ENCODE assay signal across 27 cellular contexts in genomic region chr1:2952371-2952770, GRCh38.
"Had no signal": no experiment of that assay in that cellular context is flagged by ENCODE, and none has a peak within 500 bp of the region (broad histone marks: within the 10 kb centered on the region; RNA-seq: fewer than 3 reads in every experiment).

No MANE protein-coding gene starts in this region.

- H3K27me3 Mint-ChIP-seq: activated CD4-positive, alpha-beta T cell treated with anti-CD3 and anti-CD28 coated beads for 36 hours; activated CD8-positive, alpha-beta memory T cell treated with anti-CD3 and anti-CD28 coated beads, Interleukin-2, amount 10 ng/mL, durations not matched to agents 7 days and 5 days; memory B cell had no signal

- H3K36me3 ChIP-seq: brain microvascular endothelial cell, gastroesophageal sphincter, pancreas, stomach, suprapubic skin, tibial nerve had no signal

- H3K9me3 ChIP-seq: pancreas had no signal

- FAIRE-seq: astrocyte, endothelial cell of umbilical vein, pancreas had no signal

- H2AFZ ChIP-seq: hepatocyte had no signal

- H3K27ac Mint-ChIP-seq: activated CD4-positive, alpha-beta T cell treated with anti-CD3 and anti-CD28 coated beads for 36 hours; activated CD8-positive, alpha-beta memory T cell treated with anti-CD3 and anti-CD28 coated beads, Interleukin-2, amount 10 ng/mL, durations not matched to agents 7 days and 5 days; activated CD8-positive, alpha-beta T cell treated with anti-CD3 and anti-CD28 coated beads, Interleukin-2, amount 10 ng/mL, durations not matched to agents 7 days and 5 days; activated T-helper 2 cell treated with anti-CD3 and anti-CD28 coated beads, Interferon-gamma antibody, Interleukin-2, Interleukin-4, amounts not matched to agents 10 μg/mL and 5 μg/mL and 100 μg/mL, durations not matched to agents 14 hours and 24 hours and 36 hours; nephron progenitor cell; stimulated activated effector memory CD8-positive, alpha-beta T cell treated with anti-CD3 and anti-CD28 coated beads, Interleukin-12 subunit alpha, Interleukin-12 subunit beta, amount 100 ng/mL, for 72 hours; T-helper 2 cell treated with Interferon-gamma antibody and Interleukin-4, amounts not matched to agents 5 μg/mL and 100 μg/mL, for 36 hours had no signal

- H3K4me1 Mint-ChIP-seq: activated CD4-positive, alpha-beta T cell treated with anti-CD3 and anti-CD28 coated beads for 36 hours; activated CD8-positive, alpha-beta memory T cell treated with anti-CD3 and anti-CD28 coated beads, Interleukin-2, amount 10 ng/mL, durations not matched to agents 7 days and 5 days; nephron progenitor cell; stimulated activated effector memory CD8-positive, alpha-beta T cell treated with anti-CD3 and anti-CD28 coated beads, Interleukin-12 subunit alpha, Interleukin-12 subunit beta, amount 100 ng/mL, for 72 hours had no signal

- H3K4me1 ChIP-seq: gastroesophageal sphincter, pancreas, psoas muscle, stomach, suprapubic skin, tibial nerve had no signal

- DNase-seq: activated CD4-positive, alpha-beta T cell treated with anti-CD3 and anti-CD28 coated beads for 36 hours; activated CD4-positive, CD25-positive, alpha-beta regulatory T cell; activated CD8-positive, alpha-beta memory T cell treated with anti-CD3 and anti-CD28 coated beads, Interleukin-2, amount 10 ng/mL, durations not matched to agents 7 days and 5 days; activated CD8-positive, alpha-beta T cell treated with anti-CD3 and anti-CD28 coated beads, Interleukin-2, amount 10 ng/mL, durations not matched to agents 7 days and 5 days; activated naive CD4-positive, alpha-beta T cell treated with anti-CD3 and anti-CD28 coated beads, Interleukin-2, amount 50 U/mL, for 16 hours; activated T-cell treated with anti-CD3 and anti-CD28 coated beads, Interleukin-2, amount 50 U/mL, for 48 hours; amniotic stem cell; brain microvascular endothelial cell; caudate nucleus; islet precursor cell; midbrain; nephron progenitor cell; stimulated activated CD4-positive, alpha-beta T cell treated with anti-CD3 and anti-CD28 coated beads, Interleukin-4, amount 100 ng/mL, for 24 hours; stomach; T-helper 1 cell had no signal

- H3K4me3 Mint-ChIP-seq: activated CD4-positive, alpha-beta T cell treated with anti-CD3 and anti-CD28 coated beads for 36 hours; activated CD8-positive, alpha-beta memory T cell treated with anti-CD3 and anti-CD28 coated beads, Interleukin-2, amount 10 ng/mL, durations not matched to agents 7 days and 5 days; activated CD8-positive, alpha-beta T cell treated with anti-CD3 and anti-CD28 coated beads, Interleukin-2, amount 10 ng/mL, durations not matched to agents 7 days and 5 days; nephron progenitor cell; stimulated activated effector memory CD8-positive, alpha-beta T cell treated with anti-CD3 and anti-CD28 coated beads, Interleukin-12 subunit alpha, Interleukin-12 subunit beta, amount 100 ng/mL, for 72 hours; T-helper 2 cell treated with Interferon-gamma antibody and Interleukin-4, amounts not matched to agents 5 μg/mL and 100 μg/mL, for 36 hours had no signal

- H3K27me3 ChIP-seq: brain microvascular endothelial cell, hepatocyte, pancreas had no signal

- H3K4me2 ChIP-seq: hepatocyte had no signal

- H3K79me2 ChIP-seq: hepatocyte had no signal

- ATAC-seq: activated CD4-positive, alpha-beta T cell treated with anti-CD3 and anti-CD28 coated beads for 36 hours; activated CD8-positive, alpha-beta memory T cell treated with anti-CD3 and anti-CD28 coated beads, Interleukin-2, amount 10 ng/mL, durations not matched to agents 7 days and 5 days; activated CD8-positive, alpha-beta T cell treated with anti-CD3 and anti-CD28 coated beads, Interleukin-2, amount 10 ng/mL, durations not matched to agents 7 days and 5 days; gastroesophageal sphincter; pancreas; psoas muscle; stimulated activated effector memory CD8-positive, alpha-beta T cell treated with anti-CD3 and anti-CD28 coated beads, Interleukin-12 subunit alpha, Interleukin-12 subunit beta, amount 100 ng/mL, for 72 hours had no signal

- H3K27ac ChIP-seq: brain microvascular endothelial cell, gastroesophageal sphincter, hepatocyte, pancreas, psoas muscle, stomach, suprapubic skin, tibial nerve had no signal

- H3K36me3 Mint-ChIP-seq: activated CD8-positive, alpha-beta memory T cell treated with anti-CD3 and anti-CD28 coated beads, Interleukin-2, amount 10 ng/mL, durations not matched to agents 7 days and 5 days; stimulated activated effector memory CD8-positive, alpha-beta T cell treated with anti-CD3 and anti-CD28 coated beads, Interleukin-12 subunit alpha, Interleukin-12 subunit beta, amount 100 ng/mL, for 72 hours had no signal

- H3K4me3 ChIP-seq: gastroesophageal sphincter, hepatocyte, pancreas, psoas muscle, stomach, suprapubic skin, tibial nerve had no signal
